Comparison of ENCODE assay signal across 16 cellular contexts in genomic region chr1:18324246-18324645, GRCh38.
DNase-seq lines count a peak whose midpoint lies in the region; ATAC-seq and TF ChIP-seq lines count a peak whose summit lies in the region.
"Had no signal": no experiment of that assay in that cellular context is flagged by ENCODE, and none has a peak within 500 bp of the region (broad histone marks: within the 10 kb centered on the region; RNA-seq: fewer than 3 reads in every experiment).

No MANE protein-coding gene starts in this region.

- H3K27ac ChIP-seq in A673 (ENCODE audit: low read depth, low read length, poor library complexity, severe bottlenecking) (no peak overlapping the region), OCI-LY3 (ENCODE audit: low read length) (no peak overlapping the region), hepatocyte (no peak overlapping the region), esophagus muscularis mucosa (replicated peaks in 1 of 4) (no peak overlapping the region)
- H3K27ac ChIP-seq: breast epithelium, thyroid gland had no signal

- H3K79me2 ChIP-seq in OCI-LY3 (ENCODE audit: low read length) (no peaks in the 10 kb centered on the region), hepatocyte (no peaks in the 10 kb centered on the region)

- BruUV-seq in A673 (replicated peaks; lab: Mats Ljungman, UMichigan): no TSS peak

- DNase-seq in A673 (ENCODE audit: low spot score) (no peak), hepatocyte (ENCODE audit: low spot score) (no peak), esophagus muscularis mucosa (ENCODE audit: extremely low spot score) (no peak), SK-N-DZ (ENCODE audit: low spot score) (no peak)
- DNase-seq: activated CD4-positive, alpha-beta T cell treated with anti-CD3 and anti-CD28 coated beads for 1 hour; MG63; NCI-H2029; NCI-H524 treated with DMSO at 0.1 percent for 48 hours; retina; T-helper 1 cell; thyroid gland had no signal

- H3K36me3 ChIP-seq in A673 (ENCODE audit: insufficient read depth, low read length, poor library complexity, severe bottlenecking) (no peaks in the 10 kb centered on the region), OCI-LY3 (replicated peaks; ENCODE audit: low read depth, low read length) (no peaks in the 10 kb centered on the region), hepatocyte (replicated peaks; ENCODE audit: insufficient read depth, low read depth) (no peaks in the 10 kb centered on the region), esophagus muscularis mucosa (no peaks in the 10 kb centered on the region)
- H3K36me3 ChIP-seq: breast epithelium, MG63, thyroid gland had no signal

- POLR2A ChIA-PET in A673 (lab: Charles Lee; ENCODE audit: low non-redundant PET): no interaction called here

- H4K20me1 ChIP-seq in OCI-LY3 (ENCODE audit: insufficient read depth, low read length) (no peaks in the 10 kb centered on the region), hepatocyte (ENCODE audit: insufficient read depth, poor library complexity, severe bottlenecking) (no peaks in the 10 kb centered on the region)

- intact Hi-C loops in A673 (cut with micrococcal nuclease; ENCODE audit: unreplicated experiment) (no loop called here), esophagus muscularis mucosa (cut with DNase I) (no loop called here)

- ATAC-seq in GM19328 (IDR thresholded peaks at IDR 0.05; ENCODE audit: unreplicated experiment) (no peak), GM21717 (IDR thresholded peaks at IDR 0.05; ENCODE audit: unreplicated experiment) (no peak)

- H2AFZ ChIP-seq in OCI-LY3 (ENCODE audit: low read depth, low read length): no peak overlapping the region
- no peak overlapping the region for H2AFZ ChIP-seq in hepatocyte

- no peaks in the 10 kb centered on the region for H3K27me3 ChIP-seq in A673 (replicated peaks; ENCODE audit: insufficient read depth, low read depth, low read length, poor library complexity)
- H3K27me3 ChIP-seq in OCI-LY3 (ENCODE audit: low read depth, low read length): 0 out of 2 replicates have a peak, but pooled peaks cover 3% of the 10 kb centered on the region
- H3K27me3 ChIP-seq in hepatocyte: no peaks in the 10 kb centered on the region
- H3K27me3 ChIP-seq in esophagus muscularis mucosa: peaks cover 0 to 6% (median 0%) of the 10 kb centered on the region in 4 donors
- H3K27me3 ChIP-seq: MG63, thyroid gland had no signal

- TF ChIP-seq CTCF in A673 (conservative IDR thresholded peaks at IDR 0.05; ENCODE audit: low read depth, low read length): peak; percentile 53
- peak; percentile 57 for TF ChIP-seq CTCF in GM12873 (IDR thresholded peaks at IDR 0.05; ENCODE audit: insufficient read depth, low read depth, low read length, missing control alignments)
- TF ChIP-seq CTCF in OCI-LY3 (IDR thresholded peaks at IDR 0.05; ENCODE audit: low read depth, low read length): peak; percentile 26
- TF ChIP-seq CTCF in hepatocyte (IDR thresholded peaks at IDR 0.05; ENCODE audit: poor library complexity): peak; percentile 10
- TF ChIP-seq CTCF in esophagus muscularis mucosa (IDR thresholded peaks at IDR 0.05): no peak

- TF ChIP-seq POLR2A in esophagus muscularis mucosa (IDR thresholded peaks at IDR 0.05; ENCODE audit: low read depth): no peak

- no peaks in the 10 kb centered on the region for H3K9me2 ChIP-seq in hepatocyte (replicated peaks; ENCODE audit: insufficient read depth)

- no peak overlapping the region for H3K9ac ChIP-seq in OCI-LY3 (ENCODE audit: low read length)

- H3K4me3 ChIP-seq in A673 (ENCODE audit: low read depth, low read length, poor library complexity, severe bottlenecking): no peak overlapping the region
- H3K4me3 ChIP-seq in OCI-LY3 (ENCODE audit: low read length): no peak overlapping the region
- no peak overlapping the region for H3K4me3 ChIP-seq in hepatocyte
- no peak overlapping the region for H3K4me3 ChIP-seq in esophagus muscularis mucosa
- H3K4me3 ChIP-seq: breast epithelium, MG63, thyroid gland had no signal

- CTCF ChIA-PET in A673 (lab: Charles Lee): interaction anchor here (0.6 kb wide), 1 partner anchor 21 kb away, joined by 5 read pairs; no protein-coding TSS in a partner anchor

- H3K9me3 ChIP-seq in A673 (ENCODE audit: low read depth, low read length, poor library complexity, severe bottlenecking): no peaks in the 10 kb centered on the region
- H3K9me3 ChIP-seq in OCI-LY3 (ENCODE audit: insufficient read depth, low read length): no peaks in the 10 kb centered on the region
- no peaks in the 10 kb centered on the region for H3K9me3 ChIP-seq in hepatocyte (ENCODE audit: low read depth)
- no peaks in the 10 kb centered on the region for H3K9me3 ChIP-seq in esophagus muscularis mucosa
- H3K9me3 ChIP-seq: breast epithelium, MG63, thyroid gland had no signal

- H3K4me2 ChIP-seq in OCI-LY3 (ENCODE audit: low read length) (no peak overlapping the region), hepatocyte (no peak overlapping the region)

- H3K4me1 ChIP-seq in A673 (ENCODE audit: insufficient read depth, low read length, poor library complexity, severe bottlenecking): peaks cover 38% of the 10 kb centered on the region
- no peaks in the 10 kb centered on the region for H3K4me1 ChIP-seq in OCI-LY3 (ENCODE audit: low read length)
- H3K4me1 ChIP-seq in hepatocyte (ENCODE audit: insufficient read depth): peaks cover 3% of the 10 kb centered on the region
- peaks cover 0 to 28% (median 26%) of the 10 kb centered on the region in 4 donors for H3K4me1 ChIP-seq in esophagus muscularis mucosa
- H3K4me1 ChIP-seq: breast epithelium had no signal

- no peak for TF ChIP-seq EP300 in esophagus muscularis mucosa (IDR thresholded peaks at IDR 0.05)

- 75% methylated on average over 10 of the region's 10 CpGs for WGBS in hepatocyte (ENCODE audit: low lambda C conversion rate, missing lambda C conversion rate)
- WGBS in esophagus muscularis mucosa: 80% methylated on average over 5 of the region's 10 CpGs

Comparison
In these comparisons a context has a peak if more than half of its experiments do, and no peak if none do; other contexts are left out.
1. CTCF ChIP-seq: peak in A673 (single experiment), GM12873 (single experiment), OCI-LY3 (single experiment) and hepatocyte (single experiment); none in esophagus muscularis mucosa (0 of 3).